8 cellular contexts compared by ENCODE assay signal in genomic region chr9:136051568-136052432, GRCh38.
DNase-seq lines count a peak whose midpoint lies in the region; ATAC-seq and TF ChIP-seq lines count a peak whose summit lies in the region.

No MANE protein-coding gene starts in this region.

- peak overlapping the region; percentile 65 for H3K4me3 ChIP-seq in BLaER1
- peak overlapping the region; percentile 47 to 64 for H3K4me3 ChIP-seq in cardiac fibroblast (replicated peaks in 1 of 2; ENCODE audit: low read depth in 2 of 2, low read length in 2 of 2)
- H3K4me3 ChIP-seq in iPS-18c (ENCODE audit: insufficient read depth, low read depth, low read length): peak overlapping the region; percentile 56
- peak overlapping the region; percentile 60 for H3K4me3 ChIP-seq in rectal smooth muscle tissue (ENCODE audit: low read length)

- peak overlapping the region; percentile 60 for H3K27ac ChIP-seq in BLaER1
- peak overlapping the region; percentile 66 for H3K27ac ChIP-seq in rectal smooth muscle tissue (ENCODE audit: low read depth, low read length)

- H3K4me2 ChIP-seq in BLaER1: peak overlapping the region; percentile 100

- H3K4me1 ChIP-seq in BLaER1 (peaks cover 100% of the 10 kb centered on the region), rectal smooth muscle tissue (ENCODE audit: control insufficient read depth, insufficient read depth, low read length) (peaks cover 20% of the 10 kb centered on the region)

- no peaks in the 10 kb centered on the region for H3K36me3 ChIP-seq in BLaER1
- H3K36me3 ChIP-seq in rectal smooth muscle tissue (ENCODE audit: control insufficient read depth, insufficient read depth, low read length): peaks cover 2% of the 10 kb centered on the region

- H3K9me3 ChIP-seq in BLaER1 (no peaks in the 10 kb centered on the region), iPS-18c (ENCODE audit: control insufficient read depth, insufficient read depth, low read length) (no peaks in the 10 kb centered on the region)

- CTCF ChIA-PET in HEK293T (lab: Yijun Ruan, JAX): no interaction called here

- H3K27me3 ChIP-seq in BLaER1 (peaks cover 52% of the 10 kb centered on the region), rectal smooth muscle tissue (ENCODE audit: control insufficient read depth, insufficient read depth, low read length) (no peaks in the 10 kb centered on the region)

- peaks cover 38% of the 10 kb centered on the region for H4K20me1 ChIP-seq in BLaER1

- DNase-seq in HEK293T (ENCODE audit: extremely low spot score) (peak; percentile 76), NOMO-1 treated with DMSO at 0.1 percent for 48 hours (lab: John Stamatoyannopoulos, UW; ENCODE audit: unreplicated experiment) (peak; percentile 98), cardiac fibroblast (ENCODE audit: low read depth in 2 of 2) (peak; percentile 88 to 92), UCSD-AML1 (lab: John Stamatoyannopoulos, UW; ENCODE audit: unreplicated experiment) (no peak)

- ATAC-seq in GM19035 (IDR thresholded peaks at IDR 0.05; ENCODE audit: unreplicated experiment): no peak

- no peak for TF ChIP-seq CTCF in cardiac fibroblast (IDR thresholded peaks at IDR 0.05; ENCODE audit: low read depth, low read length)

- H3K9ac ChIP-seq in BLaER1: peak overlapping the region; percentile 61; the same call in 1 of the 2 replicates
- no peak overlapping the region for H3K9ac ChIP-seq in rectal smooth muscle tissue (ENCODE audit: low read length)

- POLR2A ChIA-PET in HEK293T (lab: Yijun Ruan, JAX): no interaction called here

TF ChIP-seq in HEK293T, 16 proteins besides CTCF, POLR2A, EP300 and RAD21:
- no peak for TF ChIP-seq SP1 (IDR thresholded peaks at IDR 0.05)
- TF ChIP-seq, protein P1, sequence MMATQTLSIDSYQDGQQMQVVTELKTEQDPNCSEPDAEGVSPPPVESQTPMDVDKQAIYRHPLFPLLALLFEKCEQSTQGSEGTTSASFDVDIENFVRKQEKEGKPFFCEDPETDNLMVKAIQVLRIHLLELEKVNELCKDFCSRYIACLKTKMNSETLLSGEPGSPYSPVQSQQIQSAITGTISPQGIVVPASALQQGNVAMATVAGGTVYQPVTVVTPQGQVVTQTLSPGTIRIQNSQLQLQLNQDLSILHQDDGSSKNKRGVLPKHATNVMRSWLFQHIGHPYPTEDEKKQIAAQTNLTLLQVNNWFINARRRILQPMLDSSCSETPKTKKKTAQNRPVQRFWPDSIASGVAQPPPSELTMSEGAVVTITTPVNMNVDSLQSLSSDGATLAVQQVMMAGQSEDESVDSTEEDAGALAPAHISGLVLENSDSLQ (IDR thresholded peaks at IDR 0.05): peak; percentile 97
- no peak for TF ChIP-seq FOXA1 (IDR thresholded peaks at IDR 0.05)
